ENCODE assay signal across 1 cellular context in genomic region chr1:36323636-36324321, GRCh38.
TF ChIP-seq lines count a peak whose summit lies in the region.

Gene EVA1B (minus strand): TSS chr1:36323645. CDS start chr1:36323037, 608 bp downstream.

TF ChIP-seq in K562, 482 proteins besides CTCF, POLR2A, EP300 and RAD21 (continued from another document):
- no peak for TF ChIP-seq RREB1 (CRISPR knock-in tag; IDR thresholded peaks at IDR 0.05)
- TF ChIP-seq PKNOX1 (IDR thresholded peaks at IDR 0.05), result peak; percentile 32; the same call in 1 of the 2 replicates
- TF ChIP-seq DMBX1 (CRISPR knock-in tag; IDR thresholded peaks at IDR 0.05; ENCODE audit: borderline replicate concordance), result 0 out of 2 replicates have a peak, but pooled peaks have one; percentile 20
- peak in 1 of 2 experiments; percentile 45; a peak in 2 of 4 replicates for TF ChIP-seq MNT (conservative IDR thresholded peaks at IDR 0.05)
- TF ChIP-seq NBN (IDR thresholded peaks at IDR 0.05; ENCODE audit: low read depth), result peak; percentile 52
- TF ChIP-seq ZSCAN29 (IDR thresholded peaks at IDR 0.05), result peak; percentile 32; the same call in 1 of the 2 replicates
- TF ChIP-seq KDM1A (IDR thresholded peaks at IDR 0.05), result peak; percentile 74 to 91
- peak in 1 of 3 experiments; percentile 69; a peak in 1 of 6 replicates for TF ChIP-seq ZBTB11 (CRISPR knock-in tag; IDR thresholded peaks at IDR 0.05)
- TF ChIP-seq PHF8 (IDR thresholded peaks at IDR 0.05; ENCODE audit: borderline replicate concordance, low read length), result no peak; the same call in 1 of the 2 replicates
- TF ChIP-seq CHCHD3 (CRISPR knock-in tag; IDR thresholded peaks at IDR 0.05), result no peak
- TF ChIP-seq ELF2 (CRISPR knock-in tag; IDR thresholded peaks at IDR 0.05), result peak; percentile 45; the same call in 1 of the 2 replicates
- TF ChIP-seq CHD4 (IDR thresholded peaks at IDR 0.05; ENCODE audit: insufficient read depth, insufficient replicate concordance, low read depth, low read length, poor library complexity, severe bottlenecking), result peak; percentile 98
- TF ChIP-seq CBX3 (IDR thresholded peaks at IDR 0.05; ENCODE audit: borderline replicate concordance in 1 of 2, low read length in 2 of 2), result peak in 1 of 2 experiments; percentile 38; a peak in 1 of 3 replicates
- peak in 1 of 2 experiments; percentile 54; a peak in 1 of 4 replicates for TF ChIP-seq KDM4B (IDR thresholded peaks at IDR 0.05; ENCODE audit: borderline replicate concordance in 2 of 2, low read depth in 1 of 2)
- TF ChIP-seq SAFB2 (IDR thresholded peaks at IDR 0.05; ENCODE audit: borderline replicate concordance, low read depth, low read length, severe bottlenecking), result no peak
- TF ChIP-seq CCNT2 (IDR thresholded peaks at IDR 0.05; ENCODE audit: borderline replicate concordance, extremely low read depth, insufficient read length, low read depth, low read length), result peak; percentile 20
- TF ChIP-seq LEF1 (IDR thresholded peaks at IDR 0.05), result peak; percentile 50; the same call in 1 of the 2 replicates
- peak; percentile 65; the same call in 1 of the 2 replicates for TF ChIP-seq ZFX (CRISPR knock-in tag; IDR thresholded peaks at IDR 0.05)
- peak in 1 of 2 experiments; percentile 73; a peak in 2 of 4 replicates for TF ChIP-seq HDAC1 (IDR thresholded peaks at IDR 0.05)
- peak; percentile 84 for TF ChIP-seq MIER1 (IDR thresholded peaks at IDR 0.05; ENCODE audit: low read depth)
- 0 out of 2 replicates have a peak, but pooled peaks have one; percentile 17 for TF ChIP-seq CTBP1 (IDR thresholded peaks at IDR 0.05; ENCODE audit: borderline replicate concordance)
- no peak for TF ChIP-seq ZBTB12 (CRISPR knock-in tag; IDR thresholded peaks at IDR 0.05)
- 0 out of 2 replicates have a peak, but pooled peaks have one; percentile 16 for TF ChIP-seq TRIM28 (IDR thresholded peaks at IDR 0.05)
- peak; percentile 50; the same call in 1 of the 2 replicates for TF ChIP-seq SUPT5H (IDR thresholded peaks at IDR 0.05)
- TF ChIP-seq CBX1 (IDR thresholded peaks at IDR 0.05; ENCODE audit: low read depth), result peak; percentile 49
